11 cellular contexts compared by ENCODE assay signal in genomic region chr13:93249259-93249917, GRCh38. TPM values are rescaled to one million over a fixed set of nuclear protein-coding genes. Genes with fewer than 3 reads are reported as not detected.
A peak's percentile ranks its signal among the peaks of the same experiment; 100 is the strongest.
DNase-seq lines count a peak whose midpoint lies in the region; ATAC-seq, FAIRE-seq and TF ChIP-seq lines count a peak whose summit lies in the region.
"Had no signal": no experiment of that assay in that cellular context is flagged by ENCODE, and none has a peak within 500 bp of the region (broad histone marks: within the 10 kb centered on the region; RNA-seq: fewer than 3 reads in every experiment).

No MANE protein-coding gene starts in this region.

- TF ChIP-seq POLR2A in A549 (IDR thresholded peaks at IDR 0.05; ENCODE audit: low read length), result no peak
- TF ChIP-seq POLR2A in GM18505 (IDR thresholded peaks at IDR 0.05; ENCODE audit: borderline replicate concordance, extremely low read depth, insufficient read depth, insufficient read length), result no peak

- H3K4me3 Mint-ChIP-seq in HFFc6, result peak overlapping the region; percentile 51
- H3K4me3 Mint-ChIP-seq: CD8-positive, alpha-beta memory T cell had no signal

- peak in 1 of 2 experiments; percentile 58 for DNase-seq in A549 (ENCODE audit: low read depth in 1 of 2, low spot score in 1 of 2)
- DNase-seq in HFFc6, result peak; percentile 87
- DNase-seq in amniotic stem cell (lab: John Stamatoyannopoulos, UW), result peak; percentile 25
- no peak for DNase-seq in keratinocyte (ENCODE audit: low read depth, low spot score)
- DNase-seq in stimulated activated naive CD8-positive, alpha-beta T cell treated with anti-CD3 and anti-CD28 coated beads, Interleukin-15, Interleukin-2, amounts not matched to agents 100 U/mL and 50 U/mL, for 24 hours, result no peak
- DNase-seq: activated T-cell treated with anti-CD3 and anti-CD28 coated beads for 4 hours; CD8-positive, alpha-beta memory T cell; stimulated activated CD4-positive, alpha-beta T cell treated with anti-CD3 and anti-CD28 coated beads, Interleukin-2, amount 100 ng/mL, for 48 hours had no signal

- peak overlapping the region; percentile 66 to 71 for H3K27ac ChIP-seq in A549
- no peak overlapping the region for H3K27ac ChIP-seq in keratinocyte (ENCODE audit: control insufficient read depth, insufficient read depth, low read length)

- no peak for TF ChIP-seq EP300 in A549 (IDR thresholded peaks at IDR 0.05)

- H3K36me3 ChIP-seq in keratinocyte (ENCODE audit: control insufficient read depth in 2 of 2, extremely low read depth in 1 of 2, insufficient read depth in 2 of 2, low read length in 2 of 2), result no peaks in the 10 kb centered on the region

- no peak overlapping the region for H3K4me3 ChIP-seq in A549
- H3K4me3 ChIP-seq in keratinocyte (ENCODE audit: control insufficient read depth in 2 of 3, extremely low read depth in 1 of 3, insufficient read depth in 2 of 3, low read depth in 1 of 3, low read length in 3 of 3), result no peak overlapping the region

- H3K27me3 ChIP-seq in keratinocyte (ENCODE audit: control insufficient read depth, extremely low read depth, insufficient read depth, low read length), result no peaks in the 10 kb centered on the region

- no peaks in the 10 kb centered on the region for H3K9me1 ChIP-seq in keratinocyte (ENCODE audit: control insufficient read depth, extremely low read depth, insufficient read depth, low read length)

- CTCF ChIA-PET in A549 (lab: Yijun Ruan, JAX), result interaction anchor here (0.6 kb wide), 1 partner anchor 342 kb away, joined by 3 read pairs; no protein-coding TSS in a partner anchor

- peak overlapping the region; percentile 59 for H2AFZ ChIP-seq in keratinocyte (ENCODE audit: control insufficient read depth, low read length)

- POLR2A ChIA-PET in A549 (lab: Yijun Ruan, JAX), result no interaction called here

- H3K4me2 ChIP-seq in A549 (peak overlapping the region; percentile 46; the same call in 2 of the 3 replicates), keratinocyte (ENCODE audit: control insufficient read depth, extremely low read depth, insufficient read depth, low read depth, low read length) (no peak overlapping the region)

- no peaks in the 10 kb centered on the region; the same call in 1 of the 2 replicates for H3K27me3 Mint-ChIP-seq in HFFc6 (ENCODE audit: insufficient read depth)

- no peak for FAIRE-seq in A549 (lab: Jason Lieb, UNC)
- no peak for FAIRE-seq in keratinocyte (lab: Jason Lieb, UNC)

- H3K36me3 Mint-ChIP-seq in HFFc6 (ENCODE audit: low read depth), result peaks cover 11% of the 10 kb centered on the region
- H3K36me3 Mint-ChIP-seq: CD8-positive, alpha-beta memory T cell had no signal

- no peaks in the 10 kb centered on the region for H3K79me2 ChIP-seq in keratinocyte (ENCODE audit: control insufficient read depth, insufficient read depth, low read length)

- dilution Hi-C loops in keratinocyte (cut with MboI; ENCODE audit: extremely low pct_ligation_motif_present, low sequenced_read_pairs), result no loop called here

- 0 out of 2 replicates have a peak, but pooled peaks cover 3% of the 10 kb centered on the region for H3K9me3 Mint-ChIP-seq in HFFc6

- H3K4me1 ChIP-seq in A549, result peaks cover 23% of the 10 kb centered on the region
- H3K4me1 ChIP-seq in keratinocyte (ENCODE audit: control insufficient read depth, extremely low read depth, insufficient read depth, low read length), result peaks cover 11% of the 10 kb centered on the region

- ATAC-seq in A549, result peak in 1 of 2 experiments; percentile 72; a peak in 3 of 6 replicates
- no peak for ATAC-seq in GM18505 (IDR thresholded peaks at IDR 0.05; ENCODE audit: unreplicated experiment)
- no peak for ATAC-seq in stimulated activated naive CD8-positive, alpha-beta T cell treated with anti-CD3 and anti-CD28 coated beads, Interleukin-15, Interleukin-2, amounts not matched to agents 100 U/mL and 50 U/mL, for 24 hours
- no peak for ATAC-seq in HG02938 (IDR thresholded peaks at IDR 0.05; ENCODE audit: unreplicated experiment)
- ATAC-seq in GM19324 (IDR thresholded peaks at IDR 0.05; ENCODE audit: low FRiP score, unreplicated experiment), result no peak

- no peak for TF ChIP-seq RAD21 in A549 (conservative IDR thresholded peaks at IDR 0.05 in 1 of 2, IDR thresholded peaks at IDR 0.05 in 1 of 2)

- H3K4me1 Mint-ChIP-seq in HFFc6 (ENCODE audit: low read depth), result peaks cover 48% of the 10 kb centered on the region
- H3K4me1 Mint-ChIP-seq: CD8-positive, alpha-beta memory T cell had no signal

- no peak overlapping the region for H3K9ac ChIP-seq in keratinocyte (ENCODE audit: control insufficient read depth, extremely low read depth, insufficient read depth, low read length)

- H4K20me1 ChIP-seq in keratinocyte (ENCODE audit: control insufficient read depth, extremely low read depth, insufficient read depth, low read length), result no peaks in the 10 kb centered on the region

- H3K9me3 ChIP-seq in A549, result no peaks in the 10 kb centered on the region; the same call in 1 of the 3 replicates
- H3K9me3 ChIP-seq in keratinocyte (ENCODE audit: control insufficient read depth, low read depth, low read length), result no peaks in the 10 kb centered on the region

- 32% methylated on average over 3 of the region's 3 CpGs for WGBS in A549 (ENCODE audit: missing lambda C conversion rate)

- H3K27ac Mint-ChIP-seq in HFFc6, result peak overlapping the region; percentile 94
- H3K27ac Mint-ChIP-seq: CD8-positive, alpha-beta memory T cell had no signal

- TF ChIP-seq CTCF in A549 (IDR thresholded peaks at IDR 0.05), result no peak
- TF ChIP-seq CTCF in HFFc6 (IDR thresholded peaks at IDR 0.05), result no peak
- TF ChIP-seq CTCF in keratinocyte (optimal IDR thresholded peaks at IDR 0.05 in 1 of 3, IDR thresholded peaks at IDR 0.05 in 1 of 3, conservative IDR thresholded peaks at IDR 0.05 in 1 of 3; ENCODE audit: extremely low read depth in 1 of 3, insufficient read depth in 2 of 3, low read length in 3 of 3), result no peak

TF ChIP-seq in A549, 52 proteins besides CTCF, POLR2A, EP300 and RAD21:
- TF ChIP-seq FOSL2 (IDR thresholded peaks at IDR 0.05) (no peak), FOSL2 (CRISPR knock-in tag; IDR thresholded peaks at IDR 0.05) (peak; percentile 84), FOSB (CRISPR knock-in tag; IDR thresholded peaks at IDR 0.05) (no peak), RNF2 (IDR thresholded peaks at IDR 0.05; ENCODE audit: borderline replicate concordance, low read depth) (no peak), HOXB13 (CRISPR knock-in tag; IDR thresholded peaks at IDR 0.05; ENCODE audit: low read depth) (no peak)

RNA-seq across cellular contexts. Expression of gene GPC6, which starts 22.8 kb away (rescaled TPM):
- polyA plus RNA-seq in A549 (2011; rRNA removed), result 14.4 and 14.5 TPM in 2 replicates
- polyA plus RNA-seq in A549 (2012; cell fraction: cytosol; rRNA removed), result 1.8 and 2.3 TPM in 2 replicates
- 2.0 and 2.3 TPM in 2 replicates for polyA plus RNA-seq in A549 (2012; cell fraction: nucleus; rRNA removed)
- polyA plus RNA-seq in A549 (2017; fragmentation: RNase III; extraction: RNeasy Plus Mini Kit Qiagen cat#74134 plus additional on column Dnase treatment), result 6.6 to 9.0 TPM (median 8.0 TPM) in 3 replicates
- 38.8 and 40.3 TPM in 2 replicates for polyA minus RNA-seq in A549 (2011; rRNA and poly(A)+ RNA removed)
- 1 to 10 TPM; 3.0 to 5.3 (median 4.4) TPM for total RNA-seq in HFFc6 (2021; fragmentation: NEBNext Ultra II Directional; extraction: Animal tissue kit (Norgen Biotek cat#: 25700))
- polyA plus RNA-seq in keratinocyte, result 0.42 to 0.49 TPM (median 0.45 TPM) in 3 replicates
- polyA plus RNA-seq in keratinocyte (2011; ENCODE audit: low read depth), result 0.34 TPM
- polyA plus RNA-seq in keratinocyte (2011; cell fraction: cytosol; rRNA removed), result 0.17 and 0.29 TPM in 2 replicates
- polyA plus RNA-seq in keratinocyte (2011; cell fraction: nucleus; rRNA removed), result 0.43 and 0.47 TPM in 2 replicates
- polyA plus RNA-seq in keratinocyte (2012; ENCODE audit: low replicate concordance), result 0.28 and 0.53 TPM in 2 replicates
- 0.39 to 2.5 TPM (median 1.1 TPM) in 3 replicates for polyA minus RNA-seq in keratinocyte
- 0.38 TPM for polyA minus RNA-seq in keratinocyte (2011; cell fraction: cytosol; rRNA and poly(A)+ RNA removed)
- polyA minus RNA-seq in keratinocyte (2011; cell fraction: nucleus; rRNA and poly(A)+ RNA removed), result 0.95 and 2.9 TPM in 2 replicates
- total RNA-seq: CD8-positive, alpha-beta memory T cell had no signal
- polyA plus RNA-seq: CD8-positive, alpha-beta memory T cell had no signal

Comparison
In these comparisons a context has a peak if more than half of its experiments do, and no peak if none do; other contexts are left out.
1. DNase-seq: peak in HFFc6 (single experiment) and amniotic stem cell (single experiment); none in keratinocyte (single experiment) and stimulated activated naive CD8-positive, alpha-beta T cell treated with anti-CD3 and anti-CD28 coated beads, Interleukin-15, Interleukin-2, amounts not matched to agents 100 U/mL and 50 U/mL, for 24 hours (single experiment).